ENCODE assay signal across 3 cellular contexts in genomic region chr17:66221343-66221742, GRCh38.
A peak's percentile ranks its signal among the peaks of the same experiment; 100 is the strongest.
TF ChIP-seq lines count a peak whose summit lies in the region.

No MANE protein-coding gene starts in this region.

TF ChIP-seq in A549, 52 proteins besides CTCF, POLR2A, EP300 and RAD21:
- no peak for TF ChIP-seq TFCP2L1 (CRISPR knock-in tag; IDR thresholded peaks at IDR 0.05)

TF ChIP-seq in HEK293, 187 proteins besides CTCF, POLR2A, EP300 and RAD21:
- no peak for TF ChIP-seq PRDM10 (tag by site-specific recombination; IDR thresholded peaks at IDR 0.05)
- TF ChIP-seq ZBTB26 (tag by site-specific recombination; optimal IDR thresholded peaks at IDR 0.05) = no peak
- peak; percentile 47; the same call in 1 of the 2 replicates for TF ChIP-seq ZNF366 (tag by site-specific recombination; conservative IDR thresholded peaks at IDR 0.05)

TF ChIP-seq in HepG2, 621 proteins besides CTCF, POLR2A, EP300 and RAD21:
- TF ChIP-seq ZMYM3 (CRISPR knock-in tag; IDR thresholded peaks at IDR 0.05) = no peak
- TF ChIP-seq PAWR (CRISPR knock-in tag; IDR thresholded peaks at IDR 0.05; ENCODE audit: borderline replicate concordance) = no peak
- no peak for TF ChIP-seq FOXP4 (CRISPR knock-in tag; IDR thresholded peaks at IDR 0.05)
- no peak for TF ChIP-seq ZNF205 (CRISPR knock-in tag; IDR thresholded peaks at IDR 0.05)
- peak; percentile 53; the same call in 1 of the 2 replicates for TF ChIP-seq ZC3H13 (CRISPR knock-in tag; IDR thresholded peaks at IDR 0.05)
- TF ChIP-seq FOSL2 (CRISPR knock-in tag; IDR thresholded peaks at IDR 0.05) = no peak
- no peak for TF ChIP-seq E2F5 (CRISPR knock-in tag; conservative IDR thresholded peaks at IDR 0.05)
- no peak for TF ChIP-seq ATF1 (CRISPR knock-in tag; IDR thresholded peaks at IDR 0.05)
- TF ChIP-seq PLSCR1 (CRISPR knock-in tag; IDR thresholded peaks at IDR 0.05; ENCODE audit: borderline replicate concordance) = no peak
- TF ChIP-seq ZNF274 (CRISPR knock-in tag; IDR thresholded peaks at IDR 0.05) = no peak
- no peak for TF ChIP-seq MYNN (CRISPR knock-in tag; IDR thresholded peaks at IDR 0.05; ENCODE audit: low read depth)
- no peak for TF ChIP-seq YY1 (IDR thresholded peaks at IDR 0.05; ENCODE audit: insufficient read depth, insufficient replicate concordance, low read depth, low read length)
- TF ChIP-seq, protein P1, sequence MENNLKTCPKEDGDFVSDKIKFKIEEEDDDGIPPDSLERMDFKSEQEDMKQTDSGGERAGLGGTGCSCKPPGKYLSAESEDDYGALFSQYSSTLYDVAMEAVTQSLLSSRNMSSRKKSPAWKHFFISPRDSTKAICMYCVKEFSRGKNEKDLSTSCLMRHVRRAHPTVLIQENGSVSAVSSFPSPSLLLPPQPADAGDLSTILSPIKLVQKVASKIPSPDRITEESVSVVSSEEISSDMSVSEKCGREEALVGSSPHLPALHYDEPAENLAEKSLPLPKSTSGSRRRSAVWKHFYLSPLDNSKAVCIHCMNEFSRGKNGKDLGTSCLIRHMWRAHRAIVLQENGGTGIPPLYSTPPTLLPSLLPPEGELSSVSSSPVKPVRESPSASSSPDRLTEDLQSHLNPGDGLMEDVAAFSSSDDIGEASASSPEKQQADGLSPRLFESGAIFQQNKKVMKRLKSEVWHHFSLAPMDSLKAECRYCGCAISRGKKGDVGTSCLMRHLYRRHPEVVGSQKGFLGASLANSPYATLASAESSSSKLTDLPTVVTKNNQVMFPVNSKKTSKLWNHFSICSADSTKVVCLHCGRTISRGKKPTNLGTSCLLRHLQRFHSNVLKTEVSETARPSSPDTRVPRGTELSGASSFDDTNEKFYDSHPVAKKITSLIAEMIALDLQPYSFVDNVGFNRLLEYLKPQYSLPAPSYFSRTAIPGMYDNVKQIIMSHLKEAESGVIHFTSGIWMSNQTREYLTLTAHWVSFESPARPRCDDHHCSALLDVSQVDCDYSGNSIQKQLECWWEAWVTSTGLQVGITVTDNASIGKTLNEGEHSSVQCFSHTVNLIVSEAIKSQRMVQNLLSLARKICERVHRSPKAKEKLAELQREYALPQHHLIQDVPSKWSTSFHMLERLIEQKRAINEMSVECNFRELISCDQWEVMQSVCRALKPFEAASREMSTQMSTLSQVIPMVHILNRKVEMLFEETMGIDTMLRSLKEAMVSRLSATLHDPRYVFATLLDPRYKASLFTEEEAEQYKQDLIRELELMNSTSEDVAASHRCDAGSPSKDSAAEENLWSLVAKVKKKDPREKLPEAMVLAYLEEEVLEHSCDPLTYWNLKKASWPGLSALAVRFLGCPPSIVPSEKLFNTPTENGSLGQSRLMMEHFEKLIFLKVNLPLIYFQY (CRISPR knock-in tag; IDR thresholded peaks at IDR 0.05; ENCODE audit: borderline replicate concordance) = no peak
- no peak for TF ChIP-seq MAZ (IDR thresholded peaks at IDR 0.05; ENCODE audit: borderline replicate concordance, low read depth, low read length)
- peak; percentile 6; the same call in 1 of the 2 replicates for TF ChIP-seq MAZ (CRISPR knock-in tag; IDR thresholded peaks at IDR 0.05; ENCODE audit: low read depth)
- TF ChIP-seq IRX3 (CRISPR knock-in tag; IDR thresholded peaks at IDR 0.05; ENCODE audit: borderline replicate concordance, low read depth) = no peak
- peak; percentile 57 for TF ChIP-seq HNRNPK (IDR thresholded peaks at IDR 0.05; ENCODE audit: low read depth, low read length, poor library complexity, severe bottlenecking)
- no peak for TF ChIP-seq ZMAT5 (CRISPR knock-in tag; IDR thresholded peaks at IDR 0.05; ENCODE audit: borderline replicate concordance, low read depth)
- TF ChIP-seq AKNA (CRISPR knock-in tag; IDR thresholded peaks at IDR 0.05; ENCODE audit: borderline replicate concordance) = no peak
- TF ChIP-seq RFX3 (CRISPR knock-in tag; IDR thresholded peaks at IDR 0.05) = no peak
- no peak for TF ChIP-seq RCOR2 (CRISPR knock-in tag; IDR thresholded peaks at IDR 0.05)
- no peak for TF ChIP-seq JUNB (CRISPR knock-in tag; IDR thresholded peaks at IDR 0.05; ENCODE audit: borderline replicate concordance)
- no peak for TF ChIP-seq ZBTB38 (CRISPR knock-in tag; IDR thresholded peaks at IDR 0.05)
- no peak for TF ChIP-seq POLR2AphosphoS2 (IDR thresholded peaks at IDR 0.05; ENCODE audit: low read depth, low read length)
- TF ChIP-seq ATF5 (CRISPR knock-in tag; IDR thresholded peaks at IDR 0.05; ENCODE audit: low read depth) = no peak
- TF ChIP-seq AGO2 (optimal IDR thresholded peaks at IDR 0.05; ENCODE audit: low read depth, low read length) = peak; percentile 69
- no peak for TF ChIP-seq ZFP37 (CRISPR knock-in tag; IDR thresholded peaks at IDR 0.05; ENCODE audit: borderline replicate concordance)
- no peak for TF ChIP-seq NONO (IDR thresholded peaks at IDR 0.05)
- TF ChIP-seq NONO (CRISPR knock-in tag; conservative IDR thresholded peaks at IDR 0.05) = 0 out of 2 replicates have a peak, but pooled peaks have one; percentile 43
- no peak for TF ChIP-seq ZNF382 (CRISPR knock-in tag; IDR thresholded peaks at IDR 0.05; ENCODE audit: borderline replicate concordance)
- TF ChIP-seq ZNF776 (CRISPR knock-in tag; IDR thresholded peaks at IDR 0.05) = no peak
- TF ChIP-seq RBFOX2 (IDR thresholded peaks at IDR 0.05; ENCODE audit: low read depth, low read length) = peak; percentile 61; the same call in 1 of the 2 replicates
- no peak for TF ChIP-seq EHMT2 (IDR thresholded peaks at IDR 0.05; ENCODE audit: borderline replicate concordance, low read depth, low read length)
- TF ChIP-seq GTF3A (CRISPR knock-in tag; conservative IDR thresholded peaks at IDR 0.05) = no peak
